In the genomic region with DNA sequence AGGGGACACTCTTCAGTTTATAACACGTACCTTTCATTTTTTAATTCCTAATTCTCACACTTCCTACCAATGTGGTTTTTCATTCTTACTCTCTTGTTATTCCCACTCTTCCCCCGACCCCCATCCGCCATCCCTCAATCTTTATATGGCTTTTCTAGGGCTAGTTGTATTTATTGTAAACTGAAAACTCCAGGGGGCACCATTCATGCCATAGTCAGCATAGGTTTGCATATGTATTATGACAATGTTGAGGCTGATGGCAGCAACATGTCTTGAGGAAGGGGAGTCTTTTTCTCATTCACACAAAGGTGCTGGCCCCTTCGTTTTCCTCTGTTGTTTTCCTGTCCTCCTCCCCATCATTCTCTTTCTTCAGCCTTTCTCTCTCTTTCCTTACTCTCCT, we compare ENCODE assay signal across 1 cellular context.
TF ChIP-seq lines count a peak whose summit lies in the region.

No MANE protein-coding gene starts in this region.

TF ChIP-seq in K562, 482 proteins besides CTCF, POLR2A, EP300 and RAD21:
- TF ChIP-seq KLF13 (tag; IDR thresholded peaks at IDR 0.05; ENCODE audit: borderline replicate concordance, low read depth) (no peak), MXI1 (IDR thresholded peaks at IDR 0.05; ENCODE audit: low read depth, low read length) (no peak), THRAP3 (IDR thresholded peaks at IDR 0.05; ENCODE audit: borderline replicate concordance) (no peak), ZNF143 (CRISPR knock-in tag; IDR thresholded peaks at IDR 0.05) (no peak), RBBP5 (IDR thresholded peaks at IDR 0.05; ENCODE audit: borderline replicate concordance, insufficient read depth, low read length, poor library complexity, severe bottlenecking) (no peak), ARHGAP35 (IDR thresholded peaks at IDR 0.05; ENCODE audit: partially characterized antibody) (no peak), NR3C1 (CRISPR knock-in tag; IDR thresholded peaks at IDR 0.05) (no peak), RUNX1 (IDR thresholded peaks at IDR 0.05; ENCODE audit: low read depth) (no peak)
- TF ChIP-seq, protein P1, sequence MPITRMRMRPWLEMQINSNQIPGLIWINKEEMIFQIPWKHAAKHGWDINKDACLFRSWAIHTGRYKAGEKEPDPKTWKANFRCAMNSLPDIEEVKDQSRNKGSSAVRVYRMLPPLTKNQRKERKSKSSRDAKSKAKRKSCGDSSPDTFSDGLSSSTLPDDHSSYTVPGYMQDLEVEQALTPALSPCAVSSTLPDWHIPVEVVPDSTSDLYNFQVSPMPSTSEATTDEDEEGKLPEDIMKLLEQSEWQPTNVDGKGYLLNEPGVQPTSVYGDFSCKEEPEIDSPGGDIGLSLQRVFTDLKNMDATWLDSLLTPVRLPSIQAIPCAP (CRISPR knock-in tag; IDR thresholded peaks at IDR 0.05; ENCODE audit: borderline replicate concordance), result no peak
- TF ChIP-seq, protein P2, sequence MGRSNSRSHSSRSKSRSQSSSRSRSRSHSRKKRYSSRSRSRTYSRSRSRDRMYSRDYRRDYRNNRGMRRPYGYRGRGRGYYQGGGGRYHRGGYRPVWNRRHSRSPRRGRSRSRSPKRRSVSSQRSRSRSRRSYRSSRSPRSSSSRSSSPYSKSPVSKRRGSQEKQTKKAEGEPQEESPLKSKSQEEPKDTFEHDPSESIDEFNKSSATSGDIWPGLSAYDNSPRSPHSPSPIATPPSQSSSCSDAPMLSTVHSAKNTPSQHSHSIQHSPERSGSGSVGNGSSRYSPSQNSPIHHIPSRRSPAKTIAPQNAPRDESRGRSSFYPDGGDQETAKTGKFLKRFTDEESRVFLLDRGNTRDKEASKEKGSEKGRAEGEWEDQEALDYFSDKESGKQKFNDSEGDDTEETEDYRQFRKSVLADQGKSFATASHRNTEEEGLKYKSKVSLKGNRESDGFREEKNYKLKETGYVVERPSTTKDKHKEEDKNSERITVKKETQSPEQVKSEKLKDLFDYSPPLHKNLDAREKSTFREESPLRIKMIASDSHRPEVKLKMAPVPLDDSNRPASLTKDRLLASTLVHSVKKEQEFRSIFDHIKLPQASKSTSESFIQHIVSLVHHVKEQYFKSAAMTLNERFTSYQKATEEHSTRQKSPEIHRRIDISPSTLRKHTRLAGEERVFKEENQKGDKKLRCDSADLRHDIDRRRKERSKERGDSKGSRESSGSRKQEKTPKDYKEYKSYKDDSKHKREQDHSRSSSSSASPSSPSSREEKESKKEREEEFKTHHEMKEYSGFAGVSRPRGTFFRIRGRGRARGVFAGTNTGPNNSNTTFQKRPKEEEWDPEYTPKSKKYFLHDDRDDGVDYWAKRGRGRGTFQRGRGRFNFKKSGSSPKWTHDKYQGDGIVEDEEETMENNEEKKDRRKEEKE (IDR thresholded peaks at IDR 0.05; ENCODE audit: borderline replicate concordance in 1 of 2, control insufficient read depth in 1 of 2, low read depth in 2 of 2, low read length in 1 of 2), result no peak
- TF ChIP-seq, protein P3, sequence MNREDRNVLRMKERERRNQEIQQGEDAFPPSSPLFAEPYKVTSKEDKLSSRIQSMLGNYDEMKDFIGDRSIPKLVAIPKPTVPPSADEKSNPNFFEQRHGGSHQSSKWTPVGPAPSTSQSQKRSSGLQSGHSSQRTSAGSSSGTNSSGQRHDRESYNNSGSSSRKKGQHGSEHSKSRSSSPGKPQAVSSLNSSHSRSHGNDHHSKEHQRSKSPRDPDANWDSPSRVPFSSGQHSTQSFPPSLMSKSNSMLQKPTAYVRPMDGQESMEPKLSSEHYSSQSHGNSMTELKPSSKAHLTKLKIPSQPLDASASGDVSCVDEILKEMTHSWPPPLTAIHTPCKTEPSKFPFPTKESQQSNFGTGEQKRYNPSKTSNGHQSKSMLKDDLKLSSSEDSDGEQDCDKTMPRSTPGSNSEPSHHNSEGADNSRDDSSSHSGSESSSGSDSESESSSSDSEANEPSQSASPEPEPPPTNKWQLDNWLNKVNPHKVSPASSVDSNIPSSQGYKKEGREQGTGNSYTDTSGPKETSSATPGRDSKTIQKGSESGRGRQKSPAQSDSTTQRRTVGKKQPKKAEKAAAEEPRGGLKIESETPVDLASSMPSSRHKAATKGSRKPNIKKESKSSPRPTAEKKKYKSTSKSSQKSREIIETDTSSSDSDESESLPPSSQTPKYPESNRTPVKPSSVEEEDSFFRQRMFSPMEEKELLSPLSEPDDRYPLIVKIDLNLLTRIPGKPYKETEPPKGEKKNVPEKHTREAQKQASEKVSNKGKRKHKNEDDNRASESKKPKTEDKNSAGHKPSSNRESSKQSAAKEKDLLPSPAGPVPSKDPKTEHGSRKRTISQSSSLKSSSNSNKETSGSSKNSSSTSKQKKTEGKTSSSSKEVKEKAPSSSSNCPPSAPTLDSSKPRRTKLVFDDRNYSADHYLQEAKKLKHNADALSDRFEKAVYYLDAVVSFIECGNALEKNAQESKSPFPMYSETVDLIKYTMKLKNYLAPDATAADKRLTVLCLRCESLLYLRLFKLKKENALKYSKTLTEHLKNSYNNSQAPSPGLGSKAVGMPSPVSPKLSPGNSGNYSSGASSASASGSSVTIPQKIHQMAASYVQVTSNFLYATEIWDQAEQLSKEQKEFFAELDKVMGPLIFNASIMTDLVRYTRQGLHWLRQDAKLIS (CRISPR knock-in tag; IDR thresholded peaks at IDR 0.05), result no peak
